In the genomic region with DNA sequence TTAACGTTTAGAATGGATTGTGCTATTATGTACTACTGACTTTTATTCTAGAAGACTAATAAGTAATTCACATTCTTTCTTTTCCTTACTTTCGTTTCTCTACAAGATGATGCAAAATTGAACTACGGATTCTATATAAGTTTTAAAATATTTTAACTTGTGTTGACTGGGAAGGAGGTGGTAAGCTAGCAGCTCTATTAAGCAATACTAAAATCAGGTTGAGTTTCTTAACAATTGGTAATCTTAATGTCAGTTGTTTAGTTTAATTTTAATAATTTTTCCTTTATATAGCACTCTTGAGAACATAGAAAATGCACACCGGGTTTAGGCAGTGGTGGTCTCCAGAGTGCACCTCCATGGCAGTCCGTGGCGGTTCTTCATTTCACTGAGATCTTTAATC, we compare ENCODE assay signal across 8 cellular contexts. TPM values are rescaled to one million over a fixed set of nuclear protein-coding genes. Genes with fewer than 3 reads are reported as not detected.
A peak's percentile ranks its signal among the peaks of the same experiment; 100 is the strongest.
DNase-seq lines count a peak whose midpoint lies in the region; ATAC-seq and TF ChIP-seq lines count a peak whose summit lies in the region.

No MANE protein-coding gene starts in this region.

- no peak for TF ChIP-seq CTCF in left ventricle myocardium inferior (IDR thresholded peaks at IDR 0.05; ENCODE audit: borderline replicate concordance)
- TF ChIP-seq CTCF in astrocyte of the cerebellum (IDR thresholded peaks at IDR 0.05; ENCODE audit: low read depth, low read length, missing control alignments): no peak
- TF ChIP-seq CTCF in upper lobe of right lung (IDR thresholded peaks at IDR 0.05): no peak

- H3K4me3 ChIP-seq in left ventricle myocardium inferior (peak overlapping the region; percentile 76), astrocyte of the cerebellum (ENCODE audit: low read depth, low read length) (peak overlapping the region; percentile 80), upper lobe of right lung (peak overlapping the region; percentile 76)

- H3K27ac ChIP-seq in left ventricle myocardium inferior (replicated peaks) (peak overlapping the region; percentile 96), upper lobe of right lung (peak overlapping the region; percentile 92)

- ATAC-seq in left cardiac atrium: no peak
- ATAC-seq in memory B cell (ENCODE audit: low read depth): no peak
- ATAC-seq in upper lobe of right lung: no peak

- H3K27me3 ChIP-seq in left ventricle myocardium inferior (ENCODE audit: low read depth) (no peaks in the 10 kb centered on the region), upper lobe of right lung (no peaks in the 10 kb centered on the region)

- intact Hi-C loops in left ventricle myocardium inferior (cut with micrococcal nuclease) (no loop called here), left cardiac atrium (cut with DNase I) (no loop called here), upper lobe of right lung (cut with DNase I) (no loop called here)

- no peaks in the 10 kb centered on the region for H3K36me3 Mint-ChIP-seq in memory B cell

- no peaks in the 10 kb centered on the region for H3K9me3 ChIP-seq in left ventricle myocardium inferior (replicated peaks)
- no peaks in the 10 kb centered on the region for H3K9me3 ChIP-seq in upper lobe of right lung

- H3K4me3 Mint-ChIP-seq in memory B cell: peak overlapping the region; percentile 97

- peaks cover 66% of the 10 kb centered on the region for H3K4me1 ChIP-seq in left ventricle myocardium inferior
- peaks cover 36% of the 10 kb centered on the region for H3K4me1 ChIP-seq in upper lobe of right lung

- no peaks in the 10 kb centered on the region for H3K36me3 ChIP-seq in left ventricle myocardium inferior
- H3K36me3 ChIP-seq in upper lobe of right lung: no peaks in the 10 kb centered on the region

- no peak for DNase-seq in left ventricle myocardium inferior
- no peak for DNase-seq in left cardiac atrium
- no peak for DNase-seq in astrocyte of the cerebellum (ENCODE audit: low read depth)
- DNase-seq in memory B cell (ENCODE audit: low spot score in 2 of 2): no peak
- DNase-seq in upper lobe of right lung: no peak
- no peak for DNase-seq in NK-92 treated with Interleukin-12 subunit alpha and Interleukin-12 subunit beta, amount 100 ng/mL, for 24 hours (lab: John Stamatoyannopoulos, UW)
- no peak for DNase-seq in middle frontal gyrus (ENCODE audit: extremely low spot score, low spot score)
- no peak for DNase-seq in NCI-H446 (lab: John Stamatoyannopoulos, UW)

- in situ Hi-C loops in astrocyte of the cerebellum (cut with HindIII; ENCODE audit: low sequenced_read_pairs): no loop called here

- H3K27ac Mint-ChIP-seq in memory B cell: peak overlapping the region; percentile 85

- H3K9me3 Mint-ChIP-seq in memory B cell: no peaks in the 10 kb centered on the region

- H3K4me1 Mint-ChIP-seq in memory B cell: peaks cover 44% of the 10 kb centered on the region

- H3K27me3 Mint-ChIP-seq in memory B cell: no peaks in the 10 kb centered on the region

RNA-seq across cellular contexts. Expression of a gene that starts 1.3 kb away (rescaled TPM):
- total RNA-seq in left ventricle myocardium inferior (19.7 TPM), left cardiac atrium (10 to 100 TPM; 19.1 to 29.0 TPM), upper lobe of right lung (27.5 TPM)
